ENCODE assay signal across 1 cellular context in the genomic region with DNA sequence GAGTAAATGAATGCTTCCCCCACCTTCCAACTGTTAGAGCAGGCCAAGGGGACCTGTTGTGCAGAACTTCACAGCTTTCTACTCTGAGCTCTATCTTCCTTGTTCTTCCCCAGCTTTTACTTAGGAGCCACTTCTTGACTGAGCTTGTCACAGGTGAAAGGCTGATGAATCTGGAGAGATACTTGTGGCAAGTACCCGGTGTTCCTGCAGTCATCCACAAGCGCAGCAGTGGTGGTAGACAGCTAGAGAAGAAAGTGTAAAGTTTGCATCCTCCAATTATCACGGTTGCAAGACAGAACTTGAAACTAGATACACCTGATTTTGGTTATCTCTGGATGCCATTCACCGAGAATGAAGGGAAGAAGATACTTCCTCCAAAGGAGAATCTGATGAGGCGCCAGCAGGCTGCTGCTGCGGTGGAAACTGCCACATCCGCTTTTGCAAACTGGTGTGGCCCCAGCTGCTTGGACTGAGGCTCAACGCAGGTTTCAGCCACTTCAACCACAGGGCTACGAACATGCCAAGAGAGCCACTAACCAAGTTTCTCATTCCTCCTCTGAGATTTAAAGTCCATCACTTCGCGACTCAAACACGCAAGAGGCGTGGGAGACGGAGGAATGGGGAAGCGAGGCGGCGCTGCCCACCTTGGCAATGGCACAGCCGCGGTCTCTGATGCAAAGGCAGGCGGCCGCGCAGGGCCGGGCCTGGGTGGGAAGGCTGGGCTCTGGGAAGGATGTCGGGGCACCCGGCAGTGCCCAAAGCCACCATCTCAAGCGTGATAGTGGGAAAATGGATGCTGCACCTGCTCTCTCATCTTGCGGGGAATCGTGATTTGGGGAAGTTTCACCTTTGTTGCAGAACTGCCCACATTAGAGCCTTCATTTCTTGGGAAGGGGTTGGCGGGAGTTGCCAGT.
TF ChIP-seq lines count a peak whose summit lies in the region.

No MANE protein-coding gene starts in this region.

TF ChIP-seq in A549, 52 proteins besides CTCF, POLR2A, EP300 and RAD21 (continued from another document):
- TF ChIP-seq, protein P1, sequence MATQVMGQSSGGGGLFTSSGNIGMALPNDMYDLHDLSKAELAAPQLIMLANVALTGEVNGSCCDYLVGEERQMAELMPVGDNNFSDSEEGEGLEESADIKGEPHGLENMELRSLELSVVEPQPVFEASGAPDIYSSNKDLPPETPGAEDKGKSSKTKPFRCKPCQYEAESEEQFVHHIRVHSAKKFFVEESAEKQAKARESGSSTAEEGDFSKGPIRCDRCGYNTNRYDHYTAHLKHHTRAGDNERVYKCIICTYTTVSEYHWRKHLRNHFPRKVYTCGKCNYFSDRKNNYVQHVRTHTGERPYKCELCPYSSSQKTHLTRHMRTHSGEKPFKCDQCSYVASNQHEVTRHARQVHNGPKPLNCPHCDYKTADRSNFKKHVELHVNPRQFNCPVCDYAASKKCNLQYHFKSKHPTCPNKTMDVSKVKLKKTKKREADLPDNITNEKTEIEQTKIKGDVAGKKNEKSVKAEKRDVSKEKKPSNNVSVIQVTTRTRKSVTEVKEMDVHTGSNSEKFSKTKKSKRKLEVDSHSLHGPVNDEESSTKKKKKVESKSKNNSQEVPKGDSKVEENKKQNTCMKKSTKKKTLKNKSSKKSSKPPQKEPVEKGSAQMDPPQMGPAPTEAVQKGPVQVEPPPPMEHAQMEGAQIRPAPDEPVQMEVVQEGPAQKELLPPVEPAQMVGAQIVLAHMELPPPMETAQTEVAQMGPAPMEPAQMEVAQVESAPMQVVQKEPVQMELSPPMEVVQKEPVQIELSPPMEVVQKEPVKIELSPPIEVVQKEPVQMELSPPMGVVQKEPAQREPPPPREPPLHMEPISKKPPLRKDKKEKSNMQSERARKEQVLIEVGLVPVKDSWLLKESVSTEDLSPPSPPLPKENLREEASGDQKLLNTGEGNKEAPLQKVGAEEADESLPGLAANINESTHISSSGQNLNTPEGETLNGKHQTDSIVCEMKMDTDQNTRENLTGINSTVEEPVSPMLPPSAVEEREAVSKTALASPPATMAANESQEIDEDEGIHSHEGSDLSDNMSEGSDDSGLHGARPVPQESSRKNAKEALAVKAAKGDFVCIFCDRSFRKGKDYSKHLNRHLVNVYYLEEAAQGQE (IDR thresholded peaks at IDR 0.05), result no peak
- no peak for TF ChIP-seq FOSB (CRISPR knock-in tag; IDR thresholded peaks at IDR 0.05)
- no peak for TF ChIP-seq HOXB13 (CRISPR knock-in tag; IDR thresholded peaks at IDR 0.05; ENCODE audit: low read depth)
- no peak for TF ChIP-seq NPAS2 (CRISPR knock-in tag; IDR thresholded peaks at IDR 0.05; ENCODE audit: borderline replicate concordance)
- no peak for TF ChIP-seq RARB (CRISPR knock-in tag; IDR thresholded peaks at IDR 0.05)
- TF ChIP-seq, protein P2, sequence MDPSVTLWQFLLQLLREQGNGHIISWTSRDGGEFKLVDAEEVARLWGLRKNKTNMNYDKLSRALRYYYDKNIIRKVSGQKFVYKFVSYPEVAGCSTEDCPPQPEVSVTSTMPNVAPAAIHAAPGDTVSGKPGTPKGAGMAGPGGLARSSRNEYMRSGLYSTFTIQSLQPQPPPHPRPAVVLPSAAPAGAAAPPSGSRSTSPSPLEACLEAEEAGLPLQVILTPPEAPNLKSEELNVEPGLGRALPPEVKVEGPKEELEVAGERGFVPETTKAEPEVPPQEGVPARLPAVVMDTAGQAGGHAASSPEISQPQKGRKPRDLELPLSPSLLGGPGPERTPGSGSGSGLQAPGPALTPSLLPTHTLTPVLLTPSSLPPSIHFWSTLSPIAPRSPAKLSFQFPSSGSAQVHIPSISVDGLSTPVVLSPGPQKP (IDR thresholded peaks at IDR 0.05; ENCODE audit: low read depth, low read length), result no peak
- TF ChIP-seq CHD4 (IDR thresholded peaks at IDR 0.05; ENCODE audit: borderline replicate concordance), result no peak
TF ChIP-seq in A549: peak in this region for 0.
